17 cellular contexts compared by ENCODE assay signal in genomic region chr10:16717617-16718395, GRCh38.
DNase-seq lines count a peak whose midpoint lies in the region; ATAC-seq, FAIRE-seq and TF ChIP-seq lines count a peak whose summit lies in the region.
"Had no signal": no experiment of that assay in that cellular context is flagged by ENCODE, and none has a peak within 500 bp of the region (broad histone marks: within the 10 kb centered on the region; RNA-seq: fewer than 3 reads in every experiment).

No MANE protein-coding gene starts in this region.

- H3K4me3 ChIP-seq in HepG2 (replicated peaks in 1 of 3; ENCODE audit: insufficient read depth in 1 of 3, low read depth in 2 of 3, low read length in 3 of 3) (no peak overlapping the region), right lobe of liver (no peak overlapping the region), adipocyte (ENCODE audit: low read length) (peak overlapping the region; percentile 52), fibroblast of the aortic adventitia (ENCODE audit: low read depth, low read length) (peak overlapping the region; percentile 4), thoracic aorta (peak overlapping the region; percentile 1), SK-N-SH (ENCODE audit: low read depth in 2 of 2, low read length in 1 of 2) (no peak overlapping the region), MM.1S (ENCODE audit: low read length) (no peak overlapping the region)
- H3K4me3 ChIP-seq: right atrium auricular region had no signal

- DNase-seq in HepG2 (ENCODE audit: low spot score) = no peak
- no peak for DNase-seq in right lobe of liver
- peak; percentile 79 for DNase-seq in adipocyte (ENCODE audit: low read depth)
- DNase-seq in fibroblast of the aortic adventitia (ENCODE audit: low read depth) = peak; percentile 90
- DNase-seq in thoracic aorta (ENCODE audit: low spot score) = no peak
- DNase-seq in SK-N-SH = no peak
- no peak for DNase-seq in MM.1S
- DNase-seq in islet precursor cell = no peak
- DNase-seq: activated CD4-positive, alpha-beta T cell treated with anti-CD3 and anti-CD28 coated beads for 4 hours; GOT3; naive thymus-derived CD8-positive, alpha-beta T cell; NCI-H1092 treated with DMSO at 0.1 percent for 48 hours; NCI-H345; stimulated activated naive CD8-positive, alpha-beta T cell treated with anti-CD3 and anti-CD28 coated beads, Interleukin-15, Interleukin-2, amounts not matched to agents 100 U/mL and 50 U/mL, for 24 hours had no signal

- ATAC-seq in HepG2 (no peak), right lobe of liver (no peak), thoracic aorta (ENCODE audit: insufficient number of reproducible peaks, low FRiP score, low read depth) (peak; percentile 62)
- ATAC-seq: naive thymus-derived CD8-positive, alpha-beta T cell; stimulated activated naive CD8-positive, alpha-beta T cell treated with anti-CD3 and anti-CD28 coated beads, Interleukin-15, Interleukin-2, amounts not matched to agents 100 U/mL and 50 U/mL, for 24 hours had no signal

- intact Hi-C loops in HepG2 (cut with micrococcal nuclease; ENCODE audit: unreplicated experiment) (no loop called here), right lobe of liver (cut with DNase I) (no loop called here)

- TF ChIP-seq RAD21 in HepG2 (CRISPR knock-in tag; IDR thresholded peaks at IDR 0.05) = no peak
- no peak for TF ChIP-seq RAD21 in SK-N-SH (IDR thresholded peaks at IDR 0.05; ENCODE audit: low read length)

- no peaks in the 10 kb centered on the region for H3K36me3 ChIP-seq in HepG2 (replicated peaks in 1 of 2; ENCODE audit: control insufficient read depth in 1 of 2, insufficient read depth in 2 of 2, low read length in 2 of 2)
- no peaks in the 10 kb centered on the region for H3K36me3 ChIP-seq in right lobe of liver
- peaks cover 41% of the 10 kb centered on the region for H3K36me3 ChIP-seq in adipocyte (ENCODE audit: control insufficient read depth, insufficient read depth, low read length, severe bottlenecking)
- peaks cover 5% of the 10 kb centered on the region for H3K36me3 ChIP-seq in thoracic aorta
- peaks cover 0 to 13% of the 10 kb centered on the region in 2 experiments for H3K36me3 ChIP-seq in SK-N-SH (replicated peaks in 1 of 2; ENCODE audit: control insufficient read depth in 1 of 2, insufficient read depth in 2 of 2, low read length in 1 of 2)
- H3K36me3 ChIP-seq in MM.1S (replicated peaks; ENCODE audit: insufficient read depth, low read length) = no peaks in the 10 kb centered on the region
- H3K36me3 ChIP-seq: right atrium auricular region had no signal

- H3K9me3 ChIP-seq in HepG2 (ENCODE audit: low read length) (peaks cover 19% of the 10 kb centered on the region), right lobe of liver (peaks cover 0 to 6% (median 1%) of the 10 kb centered on the region in 4 donors), adipocyte (ENCODE audit: control insufficient read depth, low read length) (peaks cover 11% of the 10 kb centered on the region), thoracic aorta (peaks cover 6% of the 10 kb centered on the region), SK-N-SH (peaks cover 9% of the 10 kb centered on the region; the same call in 1 of the 2 replicates), MM.1S (replicated peaks; ENCODE audit: insufficient read depth, low read length) (no peaks in the 10 kb centered on the region)

- no peaks in the 10 kb centered on the region for H3K27me3 ChIP-seq in HepG2 (ENCODE audit: control insufficient read depth in 1 of 2, insufficient read depth in 2 of 2, low read length in 2 of 2)
- no peaks in the 10 kb centered on the region for H3K27me3 ChIP-seq in right lobe of liver
- no peaks in the 10 kb centered on the region for H3K27me3 ChIP-seq in adipocyte (replicated peaks; ENCODE audit: control insufficient read depth, insufficient read depth, low read length)
- no peaks in the 10 kb centered on the region for H3K27me3 ChIP-seq in thoracic aorta (replicated peaks; ENCODE audit: insufficient read depth)
- no peaks in the 10 kb centered on the region for H3K27me3 ChIP-seq in SK-N-SH (ENCODE audit: insufficient read depth)
- H3K27me3 ChIP-seq in MM.1S (replicated peaks; ENCODE audit: insufficient read depth, low read length) = no peaks in the 10 kb centered on the region
- H3K27me3 ChIP-seq: right atrium auricular region had no signal

- no peak for TF ChIP-seq EP300 in HepG2 (IDR thresholded peaks at IDR 0.05; ENCODE audit: low read depth in 2 of 2, low read length in 2 of 2)
- TF ChIP-seq EP300 in HepG2 (CRISPR knock-in tag; IDR thresholded peaks at IDR 0.05; ENCODE audit: borderline replicate concordance) = no peak
- no peak for TF ChIP-seq EP300 in SK-N-SH (IDR thresholded peaks at IDR 0.05; ENCODE audit: borderline replicate concordance in 1 of 2, low read depth in 1 of 2, low read length in 1 of 2)

- TF ChIP-seq POLR2A in HepG2 (IDR thresholded peaks at IDR 0.05; ENCODE audit: insufficient read depth in 1 of 2, low read depth in 2 of 2, low read length in 2 of 2) (no peak), right lobe of liver (IDR thresholded peaks at IDR 0.05) (no peak)

- no peak for TF ChIP-seq CTCF in HepG2 (CRISPR knock-in tag; IDR thresholded peaks at IDR 0.05)
- TF ChIP-seq CTCF in right lobe of liver (IDR thresholded peaks at IDR 0.05) = no peak
- no peak for TF ChIP-seq CTCF in fibroblast of the aortic adventitia (IDR thresholded peaks at IDR 0.05; ENCODE audit: insufficient read depth, low read length)
- no peak for TF ChIP-seq CTCF in thoracic aorta (IDR thresholded peaks at IDR 0.05)
- TF ChIP-seq CTCF in SK-N-SH (IDR thresholded peaks at IDR 0.05) = no peak
- no peak for TF ChIP-seq CTCF in MM.1S (IDR thresholded peaks at IDR 0.05; ENCODE audit: low read length)

- H3K4me2 ChIP-seq in HepG2 (ENCODE audit: low read depth, low read length) = no peak overlapping the region
- no peak overlapping the region for H3K4me2 ChIP-seq in SK-N-SH
- H3K4me2 ChIP-seq in MM.1S (ENCODE audit: low read depth, low read length) = no peak overlapping the region

- in situ Hi-C loops in HepG2 (cut with HindIII; ENCODE audit: extremely low pct_ligation_motif_present, low pct_unique_long_range_greater_than_20kb) = no loop called here

- POLR2A ChIA-PET in HepG2 (lab: Yijun Ruan, JAX) (no interaction called here), SK-N-SH (lab: Yijun Ruan, JAX) (no interaction called here)

- H3K9ac ChIP-seq in HepG2 (ENCODE audit: insufficient read depth, low read depth, low read length) (no peak overlapping the region), adipocyte (ENCODE audit: low read length) (peak overlapping the region; percentile 10), SK-N-SH (no peak overlapping the region), MM.1S (ENCODE audit: low read length) (no peak overlapping the region)

- H3K4me1 ChIP-seq in HepG2 (ENCODE audit: insufficient read depth, low read length) (no peaks in the 10 kb centered on the region), right lobe of liver (no peaks in the 10 kb centered on the region), adipocyte (ENCODE audit: control insufficient read depth, insufficient read depth, low read length) (peaks cover 16% of the 10 kb centered on the region), thoracic aorta (ENCODE audit: control insufficient read depth in 1 of 2, low read depth in 2 of 2) (peaks cover 0 to 8% of the 10 kb centered on the region in 2 donors), SK-N-SH (ENCODE audit: control insufficient read depth in 1 of 2, insufficient read depth in 2 of 2, low read depth in 1 of 2, low read length in 1 of 2) (no peaks in the 10 kb centered on the region), MM.1S (ENCODE audit: low read length) (no peaks in the 10 kb centered on the region)
- H3K4me1 ChIP-seq: right atrium auricular region had no signal

- H3K79me2 ChIP-seq in HepG2 (ENCODE audit: insufficient read depth, low read length) = no peaks in the 10 kb centered on the region
- H3K79me2 ChIP-seq in SK-N-SH (ENCODE audit: insufficient read depth) = no peaks in the 10 kb centered on the region
- no peaks in the 10 kb centered on the region for H3K79me2 ChIP-seq in MM.1S (ENCODE audit: low read length)

- FAIRE-seq in HepG2 (lab: Jason Lieb, UNC) = no peak
- FAIRE-seq: colon had no signal

- no TSS peak for BruUV-seq in HepG2 (replicated peaks; lab: Mats Ljungman, UMichigan)

- H2AFZ ChIP-seq in HepG2 (ENCODE audit: low read length) (no peak overlapping the region), SK-N-SH (ENCODE audit: low read depth) (no peak overlapping the region), MM.1S (ENCODE audit: low read length) (no peak overlapping the region)

- 95% methylated on average over 4 of the region's 4 CpGs for WGBS in HepG2 (ENCODE audit: low lambda C conversion rate)
- 49% methylated on average over 4 of the region's 4 CpGs for WGBS in right lobe of liver (ENCODE audit: insufficient coverage, low coverage, low lambda C conversion rate, missing lambda C conversion rate)
- 88% methylated on average over 4 of the region's 4 CpGs for WGBS in SK-N-SH (ENCODE audit: low lambda C conversion rate)

- H3F3A ChIP-seq in SK-N-SH (replicated peaks; ENCODE audit: insufficient read depth) (no peaks in the 10 kb centered on the region), MM.1S (ENCODE audit: insufficient read depth, low read length) (no peaks in the 10 kb centered on the region)

- H3K9me2 ChIP-seq in SK-N-SH (no peaks in the 10 kb centered on the region), MM.1S (replicated peaks; ENCODE audit: insufficient read depth, low read length) (no peaks in the 10 kb centered on the region)

- CTCF ChIA-PET in HepG2 (lab: Yijun Ruan, JAX; ENCODE audit: low intra/inter-chr PET ratio, low total read pairs) = no interaction called here
- CTCF ChIA-PET in SK-N-SH (lab: Yijun Ruan, JAX) = interaction anchor here (0.6 kb wide), 1 partner anchor 8 kb away, joined by 3 read pairs; no protein-coding TSS in a partner anchor

- H3K27ac ChIP-seq in HepG2 (ENCODE audit: extremely low read length, insufficient read depth, low read length) (no peak overlapping the region), right lobe of liver (no peak overlapping the region), thoracic aorta (no peak overlapping the region), SK-N-SH (ENCODE audit: low read depth in 2 of 2, low read length in 1 of 2) (no peak overlapping the region), MM.1S (ENCODE audit: low read length) (no peak overlapping the region)
- H3K27ac ChIP-seq: right atrium auricular region, RWPE1 had no signal

- H4K20me1 ChIP-seq in HepG2 (ENCODE audit: insufficient read depth, low read length) = no peaks in the 10 kb centered on the region
- no peaks in the 10 kb centered on the region for H4K20me1 ChIP-seq in SK-N-SH (ENCODE audit: insufficient read depth)
- H4K20me1 ChIP-seq in MM.1S (ENCODE audit: insufficient read depth, low read length) = no peaks in the 10 kb centered on the region

TF ChIP-seq in HepG2, 621 proteins besides CTCF, POLR2A, EP300 and RAD21 (continues in another document):
- no peak for TF ChIP-seq KDM5A (IDR thresholded peaks at IDR 0.05; ENCODE audit: borderline replicate concordance, low read length)
- TF ChIP-seq AKAP8 (CRISPR knock-in tag; IDR thresholded peaks at IDR 0.05) = no peak
- no peak for TF ChIP-seq IRF2 (CRISPR knock-in tag; IDR thresholded peaks at IDR 0.05)

TF ChIP-seq in SK-N-SH, 30 proteins besides CTCF, POLR2A, EP300 and RAD21 (continues in another document):
- TF ChIP-seq MXI1 (IDR thresholded peaks at IDR 0.05; ENCODE audit: low read depth, low read length) (no peak), FOXJ3 (CRISPR knock-in tag; IDR thresholded peaks at IDR 0.05) (no peak), GABPA (IDR thresholded peaks at IDR 0.05; ENCODE audit: low read depth) (no peak)

Comparison
In these comparisons a context has a peak if more than half of its experiments do, and no peak if none do; other contexts are left out.
1. DNase-seq: peak in adipocyte (single experiment) and fibroblast of the aortic adventitia (single experiment); none in HepG2 (single experiment), right lobe of liver (0 of 3), thoracic aorta (single experiment), SK-N-SH (single experiment), MM.1S (single experiment) and islet precursor cell (single experiment).
2. H3K4me3 ChIP-seq: peak in adipocyte (single experiment), fibroblast of the aortic adventitia (single experiment) and thoracic aorta (single experiment); none in HepG2 (0 of 3), right lobe of liver (0 of 3), SK-N-SH (0 of 2) and MM.1S (single experiment).